Comparison of ENCODE assay signal across 1 cellular context in the genomic region with DNA sequence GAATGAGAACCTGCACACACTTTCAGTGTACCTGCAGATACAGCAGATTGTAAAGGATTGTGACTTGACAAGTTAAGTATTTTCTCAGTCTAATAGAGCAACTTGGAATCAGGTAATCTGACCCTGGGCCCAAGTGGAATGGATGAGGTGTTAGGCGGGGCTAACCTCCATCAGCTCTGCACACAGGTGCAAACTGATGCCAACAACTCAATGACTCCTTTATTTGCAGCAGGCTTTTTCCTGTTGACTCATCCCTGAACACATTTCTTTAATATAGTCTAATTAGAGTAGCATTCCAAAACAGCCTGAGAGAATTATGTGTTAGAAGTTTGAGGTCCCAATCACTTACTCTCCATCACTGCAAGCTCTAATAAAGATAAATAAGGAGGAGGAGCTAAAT.
TF ChIP-seq lines count a peak whose summit lies in the region.

No MANE protein-coding gene starts in this region.

TF ChIP-seq in GM23338, 12 proteins besides CTCF, POLR2A, EP300 and RAD21 (continued from another document):
- no peak for TF ChIP-seq EZH2 (IDR thresholded peaks at IDR 0.05; ENCODE audit: low read depth, unreplicated experiment)
- TF ChIP-seq, protein P1, sequence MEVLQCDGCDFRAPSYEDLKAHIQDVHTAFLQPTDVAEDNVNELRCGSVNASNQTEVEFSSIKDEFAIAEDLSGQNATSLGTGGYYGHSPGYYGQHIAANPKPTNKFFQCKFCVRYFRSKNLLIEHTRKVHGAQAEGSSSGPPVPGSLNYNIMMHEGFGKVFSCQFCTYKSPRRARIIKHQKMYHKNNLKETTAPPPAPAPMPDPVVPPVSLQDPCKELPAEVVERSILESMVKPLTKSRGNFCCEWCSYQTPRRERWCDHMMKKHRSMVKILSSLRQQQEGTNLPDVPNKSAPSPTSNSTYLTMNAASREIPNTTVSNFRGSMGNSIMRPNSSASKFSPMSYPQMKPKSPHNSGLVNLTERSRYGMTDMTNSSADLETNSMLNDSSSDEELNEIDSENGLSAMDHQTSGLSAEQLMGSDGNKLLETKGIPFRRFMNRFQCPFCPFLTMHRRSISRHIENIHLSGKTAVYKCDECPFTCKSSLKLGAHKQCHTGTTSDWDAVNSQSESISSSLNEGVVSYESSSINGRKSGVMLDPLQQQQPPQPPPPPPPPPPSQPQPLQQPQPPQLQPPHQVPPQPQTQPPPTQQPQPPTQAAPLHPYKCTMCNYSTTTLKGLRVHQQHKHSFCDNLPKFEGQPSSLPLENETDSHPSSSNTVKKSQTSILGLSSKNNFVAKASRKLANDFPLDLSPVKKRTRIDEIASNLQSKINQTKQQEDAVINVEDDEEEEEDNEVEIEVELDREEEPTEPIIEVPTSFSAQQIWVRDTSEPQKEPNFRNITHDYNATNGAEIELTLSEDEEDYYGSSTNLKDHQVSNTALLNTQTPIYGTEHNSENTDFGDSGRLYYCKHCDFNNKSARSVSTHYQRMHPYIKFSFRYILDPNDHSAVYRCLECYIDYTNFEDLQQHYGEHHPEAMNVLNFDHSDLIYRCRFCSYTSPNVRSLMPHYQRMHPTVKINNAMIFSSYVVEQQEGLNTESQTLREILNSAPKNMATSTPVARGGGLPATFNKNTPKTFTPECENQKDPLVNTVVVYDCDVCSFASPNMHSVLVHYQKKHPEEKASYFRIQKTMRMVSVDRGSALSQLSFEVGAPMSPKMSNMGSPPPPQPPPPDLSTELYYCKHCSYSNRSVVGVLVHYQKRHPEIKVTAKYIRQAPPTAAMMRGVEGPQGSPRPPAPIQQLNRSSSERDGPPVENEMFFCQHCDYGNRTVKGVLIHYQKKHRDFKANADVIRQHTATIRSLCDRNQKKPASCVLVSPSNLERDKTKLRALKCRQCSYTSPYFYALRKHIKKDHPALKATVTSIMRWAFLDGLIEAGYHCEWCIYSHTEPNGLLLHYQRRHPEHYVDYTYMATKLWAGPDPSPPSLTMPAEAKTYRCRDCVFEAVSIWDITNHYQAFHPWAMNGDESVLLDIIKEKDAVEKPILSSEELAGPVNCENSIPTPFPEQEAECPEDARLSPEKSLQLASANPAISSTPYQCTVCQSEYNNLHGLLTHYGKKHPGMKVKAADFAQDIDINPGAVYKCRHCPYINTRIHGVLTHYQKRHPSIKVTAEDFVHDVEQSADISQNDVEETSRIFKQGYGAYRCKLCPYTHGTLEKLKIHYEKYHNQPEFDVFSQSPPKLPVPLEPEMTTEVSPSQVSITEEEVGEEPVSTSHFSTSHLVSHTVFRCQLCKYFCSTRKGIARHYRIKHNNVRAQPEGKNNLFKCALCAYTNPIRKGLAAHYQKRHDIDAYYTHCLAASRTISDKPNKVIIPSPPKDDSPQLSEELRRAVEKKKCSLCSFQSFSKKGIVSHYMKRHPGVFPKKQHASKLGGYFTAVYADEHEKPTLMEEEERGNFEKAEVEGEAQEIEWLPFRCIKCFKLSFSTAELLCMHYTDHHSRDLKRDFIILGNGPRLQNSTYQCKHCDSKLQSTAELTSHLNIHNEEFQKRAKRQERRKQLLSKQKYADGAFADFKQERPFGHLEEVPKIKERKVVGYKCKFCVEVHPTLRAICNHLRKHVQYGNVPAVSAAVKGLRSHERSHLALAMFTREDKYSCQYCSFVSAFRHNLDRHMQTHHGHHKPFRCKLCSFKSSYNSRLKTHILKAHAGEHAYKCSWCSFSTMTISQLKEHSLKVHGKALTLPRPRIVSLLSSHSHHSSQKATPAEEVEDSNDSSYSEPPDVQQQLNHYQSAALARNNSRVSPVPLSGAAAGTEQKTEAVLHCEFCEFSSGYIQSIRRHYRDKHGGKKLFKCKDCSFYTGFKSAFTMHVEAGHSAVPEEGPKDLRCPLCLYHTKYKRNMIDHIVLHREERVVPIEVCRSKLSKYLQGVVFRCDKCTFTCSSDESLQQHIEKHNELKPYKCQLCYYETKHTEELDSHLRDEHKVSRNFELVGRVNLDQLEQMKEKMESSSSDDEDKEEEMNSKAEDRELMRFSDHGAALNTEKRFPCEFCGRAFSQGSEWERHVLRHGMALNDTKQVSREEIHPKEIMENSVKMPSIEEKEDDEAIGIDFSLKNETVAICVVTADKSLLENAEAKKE (CRISPR knock-in tag; IDR thresholded peaks at IDR 0.05): no peak
- no peak for TF ChIP-seq JUNB (IDR thresholded peaks at IDR 0.05; ENCODE audit: unreplicated experiment)
- TF ChIP-seq POLR2AphosphoS5 (IDR thresholded peaks at IDR 0.05; ENCODE audit: low read depth): no peak
- no peak for TF ChIP-seq NANOG (IDR thresholded peaks at IDR 0.05; ENCODE audit: borderline replicate concordance)
- no peak for TF ChIP-seq CREB1 (CRISPR knock-in tag; IDR thresholded peaks at IDR 0.05; ENCODE audit: low read depth)
- TF ChIP-seq ZNF114 (CRISPR knock-in tag; IDR thresholded peaks at IDR 0.05): no peak
- TF ChIP-seq EZH2phosphoT487 (IDR thresholded peaks at IDR 0.05; ENCODE audit: unreplicated experiment): no peak
- TF ChIP-seq STAT1 (IDR thresholded peaks at IDR 0.05; ENCODE audit: unreplicated experiment): no peak
- no peak for TF ChIP-seq ZNF331 (CRISPR knock-in tag; IDR thresholded peaks at IDR 0.05; ENCODE audit: low read depth)
